8 cellular contexts compared by ENCODE assay signal in the genomic region with DNA sequence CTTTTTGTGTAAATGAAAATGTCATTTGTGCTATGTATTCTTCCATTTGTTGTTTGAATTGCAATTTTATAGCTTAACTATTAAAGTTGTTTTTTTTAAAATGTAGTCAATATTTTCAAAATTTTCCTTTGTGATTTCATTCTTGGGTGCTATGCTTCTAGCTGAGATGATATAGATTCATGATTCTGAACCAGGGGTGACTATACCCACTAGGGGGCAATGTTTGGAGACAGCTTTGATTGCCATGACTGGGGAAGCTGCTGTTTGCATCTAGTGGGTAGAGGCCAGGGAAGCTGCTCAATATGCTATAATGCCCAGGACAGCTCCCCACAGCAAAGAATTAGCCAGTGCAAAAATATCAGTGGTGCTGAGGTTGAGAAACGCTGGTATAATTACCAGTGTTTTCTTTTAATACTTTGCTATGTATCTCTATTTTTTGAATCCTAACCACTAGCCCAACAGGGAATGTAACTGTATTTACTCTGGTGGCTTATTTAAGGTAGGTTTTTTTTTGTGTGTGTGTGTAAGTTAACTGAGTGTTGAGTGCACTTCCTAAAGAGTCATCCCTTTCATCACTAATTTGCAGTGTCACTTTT.
A peak's percentile ranks its signal among the peaks of the same experiment; 100 is the strongest.
DNase-seq lines count a peak whose midpoint lies in the region; ATAC-seq and TF ChIP-seq lines count a peak whose summit lies in the region.

No MANE protein-coding gene starts in this region.

- H3K36me3 ChIP-seq in OCI-LY3 (replicated peaks; ENCODE audit: low read depth, low read length) (no peaks in the 10 kb centered on the region), left lung (peaks cover 0 to 5% of the 10 kb centered on the region in 2 donors), upper lobe of left lung (peaks cover 0 to 5% (median 0%) of the 10 kb centered on the region in 4 donors)

- peak; percentile 75 for ATAC-seq in GM21576 (IDR thresholded peaks at IDR 0.05; ENCODE audit: unreplicated experiment)
- peak; percentile 94 for ATAC-seq in left lung
- ATAC-seq in upper lobe of left lung (ENCODE audit: low FRiP score in 2 of 2) = peak; percentile 55 to 87

- H3K27me3 ChIP-seq in OCI-LY3 (ENCODE audit: low read depth, low read length) (no peaks in the 10 kb centered on the region), left lung (no peaks in the 10 kb centered on the region), upper lobe of left lung (no peaks in the 10 kb centered on the region)

- in situ Hi-C loops in G401 (cut with HindIII; ENCODE audit: low sequenced_read_pairs) = no loop called here

- no peaks in the 10 kb centered on the region for H4K20me1 ChIP-seq in OCI-LY3 (ENCODE audit: insufficient read depth, low read length)

- WGBS in upper lobe of left lung, 2 donors = 25 to 29% methylated on average over 1 of the region's 1 CpG

- H3K4me3 ChIP-seq in OCI-LY3 (ENCODE audit: low read length) (no peak overlapping the region), left lung (no peak overlapping the region), upper lobe of left lung (no peak overlapping the region)

- H3K4me1 ChIP-seq in OCI-LY3 (ENCODE audit: low read length) = peaks cover 3% of the 10 kb centered on the region; the same call in 1 of the 2 replicates
- no peaks in the 10 kb centered on the region for H3K4me1 ChIP-seq in left lung
- no peaks in the 10 kb centered on the region for H3K4me1 ChIP-seq in upper lobe of left lung

- H3K27ac ChIP-seq in OCI-LY3 (ENCODE audit: low read length) (no peak overlapping the region), caudate nucleus (ENCODE audit: low read depth, low read length) (no peak overlapping the region), left lung (no peak overlapping the region), upper lobe of left lung (no peak overlapping the region)

- no peaks in the 10 kb centered on the region for H3K79me2 ChIP-seq in OCI-LY3 (ENCODE audit: low read length)

- DNase-seq in G401 (ENCODE audit: low spot score) (peak; percentile 60), Kasumi-1 (lab: John Stamatoyannopoulos, UW) (peak; percentile 67 to 80), caudate nucleus (lab: John Stamatoyannopoulos, UW) (peak in 36 of 61 donors; percentile 3 to 66 (median 24)), left lung (no peak), upper lobe of left lung (peak in 1 of 2 donors; percentile 36)
- no peak for DNase-seq in activated effector memory CD4-positive, alpha-beta T cell treated with Interleukin-2 at 50 U/mL for 16 hours

- intact Hi-C loops in left lung (cut with DNase I) = no loop called here

- no peak overlapping the region for H2AFZ ChIP-seq in OCI-LY3 (ENCODE audit: low read depth, low read length)

- TF ChIP-seq CTCF in OCI-LY3 (IDR thresholded peaks at IDR 0.05; ENCODE audit: low read depth, low read length) = peak; percentile 86
- peak; percentile 45 to 54 for TF ChIP-seq CTCF in left lung (IDR thresholded peaks at IDR 0.05)
- peak in 5 of 6 experiments; percentile 37 to 54 (median 48) for TF ChIP-seq CTCF in upper lobe of left lung (IDR thresholded peaks at IDR 0.05)

- no peak for TF ChIP-seq POLR2A in upper lobe of left lung (IDR thresholded peaks at IDR 0.05)

- TF ChIP-seq EP300 in upper lobe of left lung (IDR thresholded peaks at IDR 0.05) = no peak

- H3K4me2 ChIP-seq in OCI-LY3 (ENCODE audit: low read length) = no peak overlapping the region

- H3K9me3 ChIP-seq in OCI-LY3 (ENCODE audit: insufficient read depth, low read length) (no peaks in the 10 kb centered on the region), left lung (no peaks in the 10 kb centered on the region), upper lobe of left lung (no peaks in the 10 kb centered on the region)

- H3K9ac ChIP-seq in OCI-LY3 (ENCODE audit: low read length) = no peak overlapping the region

Comparison
In these comparisons a context has a peak if more than half of its experiments do, and no peak if none do; other contexts are left out.
1. DNase-seq: peak in G401 (single experiment), Kasumi-1 (2 of 2) and caudate nucleus (36 of 61); none in left lung (0 of 2) and activated effector memory CD4-positive, alpha-beta T cell treated with Interleukin-2 at 50 U/mL for 16 hours (single experiment).
2. Peak in every context shown above with its lines, with median percentiles within 50 percentile points of each other: ATAC-seq and CTCF ChIP-seq.